In the genomic region with DNA sequence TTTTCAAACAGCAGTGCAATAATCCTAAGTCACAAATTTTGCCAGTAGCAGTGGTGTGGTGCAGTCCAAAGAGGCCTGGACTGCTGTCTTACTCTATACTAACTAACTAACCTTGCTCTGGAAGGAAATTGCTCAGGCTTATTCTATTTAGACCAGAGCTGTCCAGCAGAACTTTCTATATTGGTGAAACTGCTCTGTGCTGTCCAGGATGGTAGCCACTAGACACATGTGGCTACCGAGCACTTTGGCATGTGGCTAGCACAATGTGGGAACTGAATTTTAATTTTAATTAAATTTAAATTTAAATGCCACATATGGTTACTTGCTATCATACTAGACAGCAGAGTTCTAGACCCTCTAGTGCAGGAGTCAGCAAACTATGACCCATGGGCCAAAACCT, we compare ENCODE assay signal across 27 cellular contexts.
"Had no signal": no experiment of that assay in that cellular context is flagged by ENCODE, and none has a peak within 500 bp of the region (broad histone marks: within the 10 kb centered on the region; RNA-seq: fewer than 3 reads in every experiment).

No MANE protein-coding gene starts in this region.

- H3K4me3 Mint-ChIP-seq: immature natural killer cell; mesothelial cell of epicardium; naive thymus-derived CD4-positive, alpha-beta T cell; natural killer cell treated with Interleukin-12 subunit alpha and Interleukin-12 subunit beta and Interleukin-15 and Interleukin-18, amount 100 ng/mL, for 72 hours; stimulated activated naive B cell treated with anti-CD40 and anti-IgM and Interleukin-4, amounts not matched to agents 10 μg/mL and 1 μg/mL and 100 μg/mL, for 72 hours had no signal

- H3K4me1 Mint-ChIP-seq: mesothelial cell of epicardium; stimulated activated naive B cell treated with anti-CD40 and anti-IgM and Interleukin-4, amounts not matched to agents 10 μg/mL and 1 μg/mL and 100 μg/mL, for 72 hours had no signal

- DNase-seq: hypothalamus; immature natural killer cell; kidney; left colon; left lung; lower lobe of right lung; mammary epithelial cell; mesendoderm; naive thymus-derived CD4-positive, alpha-beta T cell; ovary; right lobe of liver; stimulated activated CD4-positive, alpha-beta T cell treated with anti-CD3 and anti-CD28 coated beads, Interleukin-12 subunit alpha, Interleukin-12 subunit beta, amount 100 ng/mL, for 4 hours; stimulated activated CD4-positive, alpha-beta T cell treated with anti-CD3 and anti-CD28 coated beads, Interleukin-15, amount 100 ng/mL, for 24 hours; stimulated activated CD4-positive, alpha-beta T cell treated with anti-CD3 and anti-CD28 coated beads, Interleukin-2, amount 100 ng/mL, for 24 hours; stimulated activated CD4-positive, alpha-beta T cell treated with anti-CD3 and anti-CD28 coated beads, Interleukin-4, amount 100 ng/mL, for 1 hour; stimulated activated naive B cell treated with anti-CD40 and anti-IgM and Interleukin-4, amounts not matched to agents 10 μg/mL and 1 μg/mL and 100 μg/mL, for 72 hours; stimulated activated naive CD8-positive, alpha-beta T cell treated with anti-CD3 and anti-CD28 coated beads, Interleukin-15, Interleukin-2, amounts not matched to agents 100 U/mL and 50 U/mL, for 24 hours; stomach; testis; thyroid gland; transverse colon; upper lobe of right lung had no signal

- H3K36me3 ChIP-seq: ovary had no signal

- H3K27ac ChIP-seq: left lung, lower lobe of right lung, ovary, right atrium auricular region, right lobe of liver, skin epidermis, stomach, testis, thyroid gland, transverse colon, upper lobe of right lung had no signal

- H3K27me3 Mint-ChIP-seq: naive thymus-derived CD4-positive, alpha-beta T cell; natural killer cell treated with Interleukin-12 subunit alpha and Interleukin-12 subunit beta and Interleukin-15 and Interleukin-18, amount 100 ng/mL, for 72 hours; progenitor cell of endocrine pancreas; stimulated activated naive B cell treated with anti-CD40 and anti-IgM and Interleukin-4, amounts not matched to agents 10 μg/mL and 1 μg/mL and 100 μg/mL, for 72 hours had no signal

- ATAC-seq: left colon; left lung; lower lobe of right lung; naive thymus-derived CD4-positive, alpha-beta T cell; natural killer cell treated with Interleukin-12 subunit alpha and Interleukin-12 subunit beta and Interleukin-15 and Interleukin-18, amount 100 ng/mL, for 72 hours; right lobe of liver; stimulated activated naive B cell treated with anti-CD40 and anti-IgM and Interleukin-4, amounts not matched to agents 10 μg/mL and 1 μg/mL and 100 μg/mL, for 72 hours; stimulated activated naive CD8-positive, alpha-beta T cell treated with anti-CD3 and anti-CD28 coated beads, Interleukin-15, Interleukin-2, amounts not matched to agents 100 U/mL and 50 U/mL, for 24 hours; upper lobe of right lung had no signal

- H3K9me3 ChIP-seq: left lung, lower lobe of right lung, ovary, right atrium auricular region, right lobe of liver, stomach, testis, thyroid gland, transverse colon, upper lobe of right lung had no signal

- H3K9me3 Mint-ChIP-seq: immature natural killer cell; mesothelial cell of epicardium; naive thymus-derived CD4-positive, alpha-beta T cell; natural killer cell treated with Interleukin-12 subunit alpha and Interleukin-12 subunit beta and Interleukin-15 and Interleukin-18, amount 100 ng/mL, for 72 hours; stimulated activated naive B cell treated with anti-CD40 and anti-IgM and Interleukin-4, amounts not matched to agents 10 μg/mL and 1 μg/mL and 100 μg/mL, for 72 hours had no signal

- H3K4me3 ChIP-seq: left lung, lower lobe of right lung, ovary, right atrium auricular region, right lobe of liver, skin epidermis, stomach, testis, thyroid gland, transverse colon, upper lobe of right lung had no signal

- H3K27ac Mint-ChIP-seq: immature natural killer cell; mesothelial cell of epicardium; naive thymus-derived CD4-positive, alpha-beta T cell; natural killer cell treated with Interleukin-12 subunit alpha and Interleukin-12 subunit beta and Interleukin-15 and Interleukin-18, amount 100 ng/mL, for 72 hours; progenitor cell of endocrine pancreas; stimulated activated naive B cell treated with anti-CD40 and anti-IgM and Interleukin-4, amounts not matched to agents 10 μg/mL and 1 μg/mL and 100 μg/mL, for 72 hours had no signal

- H3K4me1 ChIP-seq: upper lobe of right lung had no signal
